In the genomic region with DNA sequence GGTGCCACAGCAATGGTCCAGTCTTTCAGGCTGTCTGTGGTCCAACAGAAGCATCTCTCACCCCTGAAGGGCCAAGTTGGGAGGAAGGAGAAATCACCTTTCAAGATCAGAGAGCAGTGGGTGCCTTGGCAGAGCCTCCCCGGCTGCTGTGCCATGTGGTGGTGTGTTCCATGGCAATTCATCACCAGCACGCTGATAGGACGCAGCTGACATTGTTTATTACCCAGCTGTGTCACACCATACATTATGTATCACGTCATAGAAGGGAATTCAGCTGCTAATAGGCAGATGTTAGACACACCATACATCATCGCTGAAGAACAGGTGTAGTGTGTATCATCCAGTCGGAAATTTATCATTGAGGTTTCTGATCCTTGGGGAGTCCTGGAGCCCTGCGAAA, we compare ENCODE assay signal across 26 cellular contexts.
"Had no signal": no experiment of that assay in that cellular context is flagged by ENCODE, and none has a peak within 500 bp of the region (broad histone marks: within the 10 kb centered on the region; RNA-seq: fewer than 3 reads in every experiment).

No MANE protein-coding gene starts in this region.

- H3K9me3 ChIP-seq: esophagus squamous epithelium, lower lobe of right lung, mucosa of descending colon, neutrophil, thoracic aorta, tibial nerve, upper lobe of left lung, vagina had no signal

- H3K4me1 ChIP-seq: esophagus squamous epithelium, lower lobe of right lung, parathyroid adenoma, tibial nerve, upper lobe of left lung, vagina had no signal

- H3K27ac ChIP-seq: esophagus squamous epithelium, lower lobe of right lung, neutrophil, parathyroid adenoma, thoracic aorta, tibial nerve, upper lobe of left lung, vagina had no signal

- H3K4me3 ChIP-seq: esophagus squamous epithelium, lower lobe of right lung, mucosa of descending colon, smooth muscle cell, thoracic aorta, tibial nerve, upper lobe of left lung, vagina had no signal

- ATAC-seq: effector memory CD8-positive, alpha-beta T cell; left colon; left ventricle myocardium superior; lower lobe of right lung; mucosa of descending colon; natural killer cell treated with Interleukin-12 subunit alpha and Interleukin-12 subunit beta and Interleukin-15 and Interleukin-18, amount 100 ng/mL, for 72 hours; stimulated activated naive B cell treated with anti-CD40 and anti-IgM and Interleukin-4, amounts not matched to agents 10 μg/mL and 1 μg/mL and 100 μg/mL, for 72 hours had no signal

- H3K4me2 ChIP-seq: smooth muscle cell had no signal

- H2AFZ ChIP-seq: parathyroid adenoma had no signal

- H3K9ac ChIP-seq: parathyroid adenoma had no signal

- DNase-seq: cerebellar nuclear complex; cortex of kidney; effector memory CD8-positive, alpha-beta T cell; erythroblast; esophagus squamous epithelium; foreskin melanocyte; hypothalamus; immature natural killer cell; islet precursor cell; kidney glomerular epithelial cell; left colon; left ventricle myocardium superior; lower lobe of right lung; mucosa of descending colon; naive B cell; stimulated activated CD4-positive, alpha-beta T cell treated with anti-CD3 and anti-CD28 coated beads, Interleukin-4, amount 100 ng/mL, for 4 hours; stimulated activated naive B cell treated with anti-CD40 and anti-IgM and Interleukin-4, amounts not matched to agents 10 μg/mL and 1 μg/mL and 100 μg/mL, for 72 hours had no signal

- H3K36me3 ChIP-seq: neutrophil had no signal

- H3K27me3 ChIP-seq: esophagus squamous epithelium, tibial nerve, upper lobe of left lung, vagina had no signal

- FAIRE-seq: endometrium had no signal

- H3K79me2 ChIP-seq: parathyroid adenoma had no signal
